ENCODE assay signal across 1 cellular context in the genomic region with DNA sequence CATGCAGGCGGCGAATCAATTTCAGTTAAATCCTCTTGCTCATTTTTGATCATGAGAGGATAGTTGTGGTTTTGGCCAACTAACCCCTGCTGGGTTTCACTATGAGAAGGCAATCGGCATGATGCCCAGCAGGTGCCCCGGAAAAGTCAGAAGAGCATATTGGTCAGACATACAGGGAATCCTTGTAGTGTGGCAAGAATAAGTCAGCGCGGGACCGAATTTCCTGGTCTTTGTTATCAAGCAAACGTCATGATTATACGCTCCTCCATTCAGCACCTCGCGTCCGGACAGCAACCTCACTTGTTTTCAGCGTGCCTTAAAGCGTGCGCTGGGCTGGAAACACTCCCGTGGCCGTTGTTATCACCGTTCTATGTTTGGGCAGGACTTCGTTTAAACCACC.
TF ChIP-seq lines count a peak whose summit lies in the region.

No MANE protein-coding gene starts in this region.

TF ChIP-seq in GM12878, 131 proteins besides CTCF, POLR2A, EP300 and RAD21 (continued from another document and continues in another):
- TF ChIP-seq, protein P1, sequence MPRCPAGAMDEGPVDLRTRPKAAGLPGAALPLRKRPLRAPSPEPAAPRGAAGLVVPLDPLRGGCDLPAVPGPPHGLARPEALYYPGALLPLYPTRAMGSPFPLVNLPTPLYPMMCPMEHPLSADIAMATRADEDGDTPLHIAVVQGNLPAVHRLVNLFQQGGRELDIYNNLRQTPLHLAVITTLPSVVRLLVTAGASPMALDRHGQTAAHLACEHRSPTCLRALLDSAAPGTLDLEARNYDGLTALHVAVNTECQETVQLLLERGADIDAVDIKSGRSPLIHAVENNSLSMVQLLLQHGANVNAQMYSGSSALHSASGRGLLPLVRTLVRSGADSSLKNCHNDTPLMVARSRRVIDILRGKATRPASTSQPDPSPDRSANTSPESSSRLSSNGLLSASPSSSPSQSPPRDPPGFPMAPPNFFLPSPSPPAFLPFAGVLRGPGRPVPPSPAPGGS (IDR thresholded peaks at IDR 0.05; ENCODE audit: borderline replicate concordance, insufficient read depth, low read depth, low read length, poor library complexity, severe bottlenecking) = no peak
- TF ChIP-seq BACH1 (IDR thresholded peaks at IDR 0.05; ENCODE audit: borderline replicate concordance) = no peak
- TF ChIP-seq, protein P2, sequence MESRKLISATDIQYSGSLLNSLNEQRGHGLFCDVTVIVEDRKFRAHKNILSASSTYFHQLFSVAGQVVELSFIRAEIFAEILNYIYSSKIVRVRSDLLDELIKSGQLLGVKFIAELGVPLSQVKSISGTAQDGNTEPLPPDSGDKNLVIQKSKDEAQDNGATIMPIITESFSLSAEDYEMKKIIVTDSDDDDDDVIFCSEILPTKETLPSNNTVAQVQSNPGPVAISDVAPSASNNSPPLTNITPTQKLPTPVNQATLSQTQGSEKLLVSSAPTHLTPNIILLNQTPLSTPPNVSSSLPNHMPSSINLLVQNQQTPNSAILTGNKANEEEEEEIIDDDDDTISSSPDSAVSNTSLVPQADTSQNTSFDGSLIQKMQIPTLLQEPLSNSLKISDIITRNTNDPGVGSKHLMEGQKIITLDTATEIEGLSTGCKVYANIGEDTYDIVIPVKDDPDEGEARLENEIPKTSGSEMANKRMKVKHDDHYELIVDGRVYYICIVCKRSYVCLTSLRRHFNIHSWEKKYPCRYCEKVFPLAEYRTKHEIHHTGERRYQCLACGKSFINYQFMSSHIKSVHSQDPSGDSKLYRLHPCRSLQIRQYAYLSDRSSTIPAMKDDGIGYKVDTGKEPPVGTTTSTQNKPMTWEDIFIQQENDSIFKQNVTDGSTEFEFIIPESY (IDR thresholded peaks at IDR 0.05) = no peak
- no peak for TF ChIP-seq LARP7 (IDR thresholded peaks at IDR 0.05)
- TF ChIP-seq SUPT20H (IDR thresholded peaks at IDR 0.05; ENCODE audit: borderline replicate concordance, control insufficient read depth, low read depth, low read length) = no peak
- no peak for TF ChIP-seq ZNF217 (IDR thresholded peaks at IDR 0.05)
- peak; percentile 67 for TF ChIP-seq ATF7 (IDR thresholded peaks at IDR 0.05; ENCODE audit: low read depth)
- no peak for TF ChIP-seq TCF12 (IDR thresholded peaks at IDR 0.05; ENCODE audit: low read depth, low read length)
- no peak for TF ChIP-seq BCL11A (IDR thresholded peaks at IDR 0.05; ENCODE audit: low read depth, low read length)
- TF ChIP-seq, protein P3, sequence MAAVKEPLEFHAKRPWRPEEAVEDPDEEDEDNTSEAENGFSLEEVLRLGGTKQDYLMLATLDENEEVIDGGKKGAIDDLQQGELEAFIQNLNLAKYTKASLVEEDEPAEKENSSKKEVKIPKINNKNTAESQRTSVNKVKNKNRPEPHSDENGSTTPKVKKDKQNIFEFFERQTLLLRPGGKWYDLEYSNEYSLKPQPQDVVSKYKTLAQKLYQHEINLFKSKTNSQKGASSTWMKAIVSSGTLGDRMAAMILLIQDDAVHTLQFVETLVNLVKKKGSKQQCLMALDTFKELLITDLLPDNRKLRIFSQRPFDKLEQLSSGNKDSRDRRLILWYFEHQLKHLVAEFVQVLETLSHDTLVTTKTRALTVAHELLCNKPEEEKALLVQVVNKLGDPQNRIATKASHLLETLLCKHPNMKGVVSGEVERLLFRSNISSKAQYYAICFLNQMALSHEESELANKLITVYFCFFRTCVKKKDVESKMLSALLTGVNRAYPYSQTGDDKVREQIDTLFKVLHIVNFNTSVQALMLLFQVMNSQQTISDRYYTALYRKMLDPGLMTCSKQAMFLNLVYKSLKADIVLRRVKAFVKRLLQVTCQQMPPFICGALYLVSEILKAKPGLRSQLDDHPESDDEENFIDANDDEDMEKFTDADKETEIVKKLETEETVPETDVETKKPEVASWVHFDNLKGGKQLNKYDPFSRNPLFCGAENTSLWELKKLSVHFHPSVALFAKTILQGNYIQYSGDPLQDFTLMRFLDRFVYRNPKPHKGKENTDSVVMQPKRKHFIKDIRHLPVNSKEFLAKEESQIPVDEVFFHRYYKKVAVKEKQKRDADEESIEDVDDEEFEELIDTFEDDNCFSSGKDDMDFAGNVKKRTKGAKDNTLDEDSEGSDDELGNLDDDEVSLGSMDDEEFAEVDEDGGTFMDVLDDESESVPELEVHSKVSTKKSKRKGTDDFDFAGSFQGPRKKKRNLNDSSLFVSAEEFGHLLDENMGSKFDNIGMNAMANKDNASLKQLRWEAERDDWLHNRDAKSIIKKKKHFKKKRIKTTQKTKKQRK (IDR thresholded peaks at IDR 0.05; ENCODE audit: low read depth, low read length) = no peak
- TF ChIP-seq GABPA (IDR thresholded peaks at IDR 0.05; ENCODE audit: low read depth) = peak; percentile 29; the same call in 1 of the 2 replicates
- no peak for TF ChIP-seq MYC (IDR thresholded peaks at IDR 0.05; ENCODE audit: insufficient read depth, insufficient read length, insufficient replicate concordance, low read length, severe bottlenecking)
- TF ChIP-seq, protein P4, sequence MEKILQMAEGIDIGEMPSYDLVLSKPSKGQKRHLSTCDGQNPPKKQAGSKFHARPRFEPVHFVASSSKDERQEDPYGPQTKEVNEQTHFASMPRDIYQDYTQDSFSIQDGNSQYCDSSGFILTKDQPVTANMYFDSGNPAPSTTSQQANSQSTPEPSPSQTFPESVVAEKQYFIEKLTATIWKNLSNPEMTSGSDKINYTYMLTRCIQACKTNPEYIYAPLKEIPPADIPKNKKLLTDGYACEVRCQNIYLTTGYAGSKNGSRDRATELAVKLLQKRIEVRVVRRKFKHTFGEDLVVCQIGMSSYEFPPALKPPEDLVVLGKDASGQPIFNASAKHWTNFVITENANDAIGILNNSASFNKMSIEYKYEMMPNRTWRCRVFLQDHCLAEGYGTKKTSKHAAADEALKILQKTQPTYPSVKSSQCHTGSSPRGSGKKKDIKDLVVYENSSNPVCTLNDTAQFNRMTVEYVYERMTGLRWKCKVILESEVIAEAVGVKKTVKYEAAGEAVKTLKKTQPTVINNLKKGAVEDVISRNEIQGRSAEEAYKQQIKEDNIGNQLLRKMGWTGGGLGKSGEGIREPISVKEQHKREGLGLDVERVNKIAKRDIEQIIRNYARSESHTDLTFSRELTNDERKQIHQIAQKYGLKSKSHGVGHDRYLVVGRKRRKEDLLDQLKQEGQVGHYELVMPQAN (conservative IDR thresholded peaks at IDR 0.05) = peak; percentile 75
- TF ChIP-seq, protein P5, sequence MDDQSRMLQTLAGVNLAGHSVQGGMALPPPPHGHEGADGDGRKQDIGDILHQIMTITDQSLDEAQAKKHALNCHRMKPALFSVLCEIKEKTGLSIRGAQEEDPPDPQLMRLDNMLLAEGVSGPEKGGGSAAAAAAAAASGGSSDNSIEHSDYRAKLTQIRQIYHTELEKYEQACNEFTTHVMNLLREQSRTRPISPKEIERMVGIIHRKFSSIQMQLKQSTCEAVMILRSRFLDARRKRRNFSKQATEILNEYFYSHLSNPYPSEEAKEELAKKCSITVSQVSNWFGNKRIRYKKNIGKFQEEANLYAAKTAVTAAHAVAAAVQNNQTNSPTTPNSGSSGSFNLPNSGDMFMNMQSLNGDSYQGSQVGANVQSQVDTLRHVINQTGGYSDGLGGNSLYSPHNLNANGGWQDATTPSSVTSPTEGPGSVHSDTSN (IDR thresholded peaks at IDR 0.05; ENCODE audit: insufficient replicate concordance, low read depth, low read length) = no peak
- TF ChIP-seq SREBF1 (IDR thresholded peaks at IDR 0.05; ENCODE audit: low read length) = no peak
- TF ChIP-seq, protein P6, sequence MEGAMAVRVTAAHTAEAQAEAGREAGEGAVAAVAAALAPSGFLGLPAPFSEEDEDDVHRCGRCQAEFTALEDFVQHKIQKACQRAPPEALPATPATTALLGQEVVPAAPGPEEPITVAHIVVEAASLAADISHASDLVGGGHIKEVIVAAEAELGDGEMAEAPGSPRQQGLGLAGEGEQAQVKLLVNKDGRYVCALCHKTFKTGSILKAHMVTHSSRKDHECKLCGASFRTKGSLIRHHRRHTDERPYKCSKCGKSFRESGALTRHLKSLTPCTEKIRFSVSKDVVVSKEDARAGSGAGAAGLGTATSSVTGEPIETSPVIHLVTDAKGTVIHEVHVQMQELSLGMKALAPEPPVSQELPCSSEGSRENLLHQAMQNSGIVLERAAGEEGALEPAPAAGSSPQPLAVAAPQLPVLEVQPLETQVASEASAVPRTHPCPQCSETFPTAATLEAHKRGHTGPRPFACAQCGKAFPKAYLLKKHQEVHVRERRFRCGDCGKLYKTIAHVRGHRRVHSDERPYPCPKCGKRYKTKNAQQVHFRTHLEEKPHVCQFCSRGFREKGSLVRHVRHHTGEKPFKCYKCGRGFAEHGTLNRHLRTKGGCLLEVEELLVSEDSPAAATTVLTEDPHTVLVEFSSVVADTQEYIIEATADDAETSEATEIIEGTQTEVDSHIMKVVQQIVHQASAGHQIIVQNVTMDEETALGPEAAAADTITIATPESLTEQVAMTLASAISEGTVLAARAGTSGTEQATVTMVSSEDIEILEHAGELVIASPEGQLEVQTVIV (IDR thresholded peaks at IDR 0.05; ENCODE audit: borderline replicate concordance, partially characterized antibody) = no peak
- peak; percentile 71 for TF ChIP-seq NFIC (IDR thresholded peaks at IDR 0.05; ENCODE audit: low read depth, low read length)
- TF ChIP-seq, protein P7, sequence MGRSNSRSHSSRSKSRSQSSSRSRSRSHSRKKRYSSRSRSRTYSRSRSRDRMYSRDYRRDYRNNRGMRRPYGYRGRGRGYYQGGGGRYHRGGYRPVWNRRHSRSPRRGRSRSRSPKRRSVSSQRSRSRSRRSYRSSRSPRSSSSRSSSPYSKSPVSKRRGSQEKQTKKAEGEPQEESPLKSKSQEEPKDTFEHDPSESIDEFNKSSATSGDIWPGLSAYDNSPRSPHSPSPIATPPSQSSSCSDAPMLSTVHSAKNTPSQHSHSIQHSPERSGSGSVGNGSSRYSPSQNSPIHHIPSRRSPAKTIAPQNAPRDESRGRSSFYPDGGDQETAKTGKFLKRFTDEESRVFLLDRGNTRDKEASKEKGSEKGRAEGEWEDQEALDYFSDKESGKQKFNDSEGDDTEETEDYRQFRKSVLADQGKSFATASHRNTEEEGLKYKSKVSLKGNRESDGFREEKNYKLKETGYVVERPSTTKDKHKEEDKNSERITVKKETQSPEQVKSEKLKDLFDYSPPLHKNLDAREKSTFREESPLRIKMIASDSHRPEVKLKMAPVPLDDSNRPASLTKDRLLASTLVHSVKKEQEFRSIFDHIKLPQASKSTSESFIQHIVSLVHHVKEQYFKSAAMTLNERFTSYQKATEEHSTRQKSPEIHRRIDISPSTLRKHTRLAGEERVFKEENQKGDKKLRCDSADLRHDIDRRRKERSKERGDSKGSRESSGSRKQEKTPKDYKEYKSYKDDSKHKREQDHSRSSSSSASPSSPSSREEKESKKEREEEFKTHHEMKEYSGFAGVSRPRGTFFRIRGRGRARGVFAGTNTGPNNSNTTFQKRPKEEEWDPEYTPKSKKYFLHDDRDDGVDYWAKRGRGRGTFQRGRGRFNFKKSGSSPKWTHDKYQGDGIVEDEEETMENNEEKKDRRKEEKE (IDR thresholded peaks at IDR 0.05) = no peak
- no peak for TF ChIP-seq HDGF (IDR thresholded peaks at IDR 0.05)
- no peak for TF ChIP-seq NR2C2 (IDR thresholded peaks at IDR 0.05; ENCODE audit: borderline replicate concordance, control insufficient read depth, insufficient read length, low read depth)
- TF ChIP-seq SMARCA5 (IDR thresholded peaks at IDR 0.05) = no peak
- TF ChIP-seq, protein P8, sequence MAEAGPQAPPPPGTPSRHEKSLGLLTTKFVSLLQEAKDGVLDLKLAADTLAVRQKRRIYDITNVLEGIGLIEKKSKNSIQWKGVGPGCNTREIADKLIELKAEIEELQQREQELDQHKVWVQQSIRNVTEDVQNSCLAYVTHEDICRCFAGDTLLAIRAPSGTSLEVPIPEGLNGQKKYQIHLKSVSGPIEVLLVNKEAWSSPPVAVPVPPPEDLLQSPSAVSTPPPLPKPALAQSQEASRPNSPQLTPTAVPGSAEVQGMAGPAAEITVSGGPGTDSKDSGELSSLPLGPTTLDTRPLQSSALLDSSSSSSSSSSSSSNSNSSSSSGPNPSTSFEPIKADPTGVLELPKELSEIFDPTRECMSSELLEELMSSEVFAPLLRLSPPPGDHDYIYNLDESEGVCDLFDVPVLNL (IDR thresholded peaks at IDR 0.05; ENCODE audit: low read depth, low read length) = no peak
- TF ChIP-seq, protein P9, sequence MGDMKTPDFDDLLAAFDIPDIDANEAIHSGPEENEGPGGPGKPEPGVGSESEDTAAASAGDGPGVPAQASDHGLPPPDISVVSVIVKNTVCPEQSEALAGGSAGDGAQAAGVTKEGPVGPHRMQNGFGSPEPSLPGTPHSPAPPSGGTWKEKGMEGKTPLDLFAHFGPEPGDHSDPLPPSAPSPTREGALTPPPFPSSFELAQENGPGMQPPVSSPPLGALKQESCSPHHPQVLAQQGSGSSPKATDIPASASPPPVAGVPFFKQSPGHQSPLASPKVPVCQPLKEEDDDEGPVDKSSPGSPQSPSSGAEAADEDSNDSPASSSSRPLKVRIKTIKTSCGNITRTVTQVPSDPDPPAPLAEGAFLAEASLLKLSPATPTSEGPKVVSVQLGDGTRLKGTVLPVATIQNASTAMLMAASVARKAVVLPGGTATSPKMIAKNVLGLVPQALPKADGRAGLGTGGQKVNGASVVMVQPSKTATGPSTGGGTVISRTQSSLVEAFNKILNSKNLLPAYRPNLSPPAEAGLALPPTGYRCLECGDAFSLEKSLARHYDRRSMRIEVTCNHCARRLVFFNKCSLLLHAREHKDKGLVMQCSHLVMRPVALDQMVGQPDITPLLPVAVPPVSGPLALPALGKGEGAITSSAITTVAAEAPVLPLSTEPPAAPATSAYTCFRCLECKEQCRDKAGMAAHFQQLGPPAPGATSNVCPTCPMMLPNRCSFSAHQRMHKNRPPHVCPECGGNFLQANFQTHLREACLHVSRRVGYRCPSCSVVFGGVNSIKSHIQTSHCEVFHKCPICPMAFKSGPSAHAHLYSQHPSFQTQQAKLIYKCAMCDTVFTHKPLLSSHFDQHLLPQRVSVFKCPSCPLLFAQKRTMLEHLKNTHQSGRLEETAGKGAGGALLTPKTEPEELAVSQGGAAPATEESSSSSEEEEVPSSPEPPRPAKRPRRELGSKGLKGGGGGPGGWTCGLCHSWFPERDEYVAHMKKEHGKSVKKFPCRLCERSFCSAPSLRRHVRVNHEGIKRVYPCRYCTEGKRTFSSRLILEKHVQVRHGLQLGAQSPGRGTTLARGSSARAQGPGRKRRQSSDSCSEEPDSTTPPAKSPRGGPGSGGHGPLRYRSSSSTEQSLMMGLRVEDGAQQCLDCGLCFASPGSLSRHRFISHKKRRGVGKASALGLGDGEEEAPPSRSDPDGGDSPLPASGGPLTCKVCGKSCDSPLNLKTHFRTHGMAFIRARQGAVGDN (IDR thresholded peaks at IDR 0.05) = no peak
- TF ChIP-seq SREBF2 (IDR thresholded peaks at IDR 0.05; ENCODE audit: low read length) = no peak
- TF ChIP-seq SRF (IDR thresholded peaks at IDR 0.05; ENCODE audit: low read depth in 2 of 2, low read length in 2 of 2) = no peak
- no peak for TF ChIP-seq CHD2 (IDR thresholded peaks at IDR 0.05; ENCODE audit: borderline replicate concordance, low read depth, low read length)
- TF ChIP-seq HDAC6 (IDR thresholded peaks at IDR 0.05; ENCODE audit: unreplicated experiment) = no peak
- TF ChIP-seq, protein P10, sequence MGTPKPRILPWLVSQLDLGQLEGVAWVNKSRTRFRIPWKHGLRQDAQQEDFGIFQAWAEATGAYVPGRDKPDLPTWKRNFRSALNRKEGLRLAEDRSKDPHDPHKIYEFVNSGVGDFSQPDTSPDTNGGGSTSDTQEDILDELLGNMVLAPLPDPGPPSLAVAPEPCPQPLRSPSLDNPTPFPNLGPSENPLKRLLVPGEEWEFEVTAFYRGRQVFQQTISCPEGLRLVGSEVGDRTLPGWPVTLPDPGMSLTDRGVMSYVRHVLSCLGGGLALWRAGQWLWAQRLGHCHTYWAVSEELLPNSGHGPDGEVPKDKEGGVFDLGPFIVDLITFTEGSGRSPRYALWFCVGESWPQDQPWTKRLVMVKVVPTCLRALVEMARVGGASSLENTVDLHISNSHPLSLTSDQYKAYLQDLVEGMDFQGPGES (IDR thresholded peaks at IDR 0.05) = no peak
- no peak for TF ChIP-seq MEF2B (IDR thresholded peaks at IDR 0.05; ENCODE audit: partially characterized antibody, poor library complexity, severe bottlenecking)
- no peak for TF ChIP-seq EZH2 (IDR thresholded peaks at IDR 0.05; ENCODE audit: borderline replicate concordance, control insufficient read depth, low read depth, low read length)
